Comparison of ENCODE assay signal across 2 cellular contexts in the genomic region with DNA sequence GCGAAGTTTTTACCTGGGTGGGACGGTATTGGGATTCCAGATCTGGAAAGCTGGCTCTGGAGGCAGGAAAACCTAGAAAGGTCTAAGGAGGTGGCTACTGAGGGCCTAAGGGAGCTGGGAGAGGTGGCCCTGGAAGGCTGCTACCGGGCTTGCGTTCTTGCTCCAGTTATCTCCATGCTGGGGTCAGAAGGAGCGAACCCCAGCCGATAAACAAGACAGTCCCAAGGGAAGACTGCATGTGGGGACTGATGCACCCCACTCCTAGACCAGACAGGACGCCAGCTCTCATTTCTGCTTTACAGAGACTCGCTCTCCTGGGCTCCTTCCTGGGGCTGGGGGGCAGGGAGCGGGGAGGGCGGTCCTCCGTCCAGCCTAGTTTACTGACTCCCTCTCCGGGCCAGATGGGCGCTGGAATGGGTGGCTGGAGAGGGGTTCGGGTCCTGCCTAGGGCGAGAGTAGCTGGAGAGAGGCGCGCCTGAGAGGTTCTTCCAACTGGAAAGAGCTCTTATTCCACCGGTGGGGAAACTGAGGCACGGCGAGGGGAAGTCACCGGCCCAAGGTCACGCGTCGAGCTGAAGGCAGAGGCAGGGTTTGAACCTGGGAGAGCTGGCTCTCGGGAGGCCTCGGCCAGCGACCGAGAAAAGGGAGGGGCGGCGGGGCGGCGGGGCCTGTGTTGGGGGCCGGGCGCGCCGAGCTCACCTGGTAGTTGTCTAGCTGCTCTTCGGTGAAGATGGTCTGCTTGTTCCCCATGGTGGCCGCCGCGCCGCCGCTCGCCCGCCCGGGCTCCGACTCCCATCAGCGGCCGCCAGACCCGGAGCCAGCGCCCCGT.
TF ChIP-seq lines count a peak whose summit lies in the region.

No MANE protein-coding gene starts in this region.

TF ChIP-seq in A549, 52 proteins besides CTCF, POLR2A, EP300 and RAD21:
- no peak for TF ChIP-seq EHMT2 (IDR thresholded peaks at IDR 0.05; ENCODE audit: low read depth)
- TF ChIP-seq JUNB (IDR thresholded peaks at IDR 0.05), result no peak
- TF ChIP-seq, protein P1, sequence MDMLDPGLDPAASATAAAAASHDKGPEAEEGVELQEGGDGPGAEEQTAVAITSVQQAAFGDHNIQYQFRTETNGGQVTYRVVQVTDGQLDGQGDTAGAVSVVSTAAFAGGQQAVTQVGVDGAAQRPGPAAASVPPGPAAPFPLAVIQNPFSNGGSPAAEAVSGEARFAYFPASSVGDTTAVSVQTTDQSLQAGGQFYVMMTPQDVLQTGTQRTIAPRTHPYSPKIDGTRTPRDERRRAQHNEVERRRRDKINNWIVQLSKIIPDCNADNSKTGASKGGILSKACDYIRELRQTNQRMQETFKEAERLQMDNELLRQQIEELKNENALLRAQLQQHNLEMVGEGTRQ (IDR thresholded peaks at IDR 0.05), result no peak
- TF ChIP-seq, protein P2, sequence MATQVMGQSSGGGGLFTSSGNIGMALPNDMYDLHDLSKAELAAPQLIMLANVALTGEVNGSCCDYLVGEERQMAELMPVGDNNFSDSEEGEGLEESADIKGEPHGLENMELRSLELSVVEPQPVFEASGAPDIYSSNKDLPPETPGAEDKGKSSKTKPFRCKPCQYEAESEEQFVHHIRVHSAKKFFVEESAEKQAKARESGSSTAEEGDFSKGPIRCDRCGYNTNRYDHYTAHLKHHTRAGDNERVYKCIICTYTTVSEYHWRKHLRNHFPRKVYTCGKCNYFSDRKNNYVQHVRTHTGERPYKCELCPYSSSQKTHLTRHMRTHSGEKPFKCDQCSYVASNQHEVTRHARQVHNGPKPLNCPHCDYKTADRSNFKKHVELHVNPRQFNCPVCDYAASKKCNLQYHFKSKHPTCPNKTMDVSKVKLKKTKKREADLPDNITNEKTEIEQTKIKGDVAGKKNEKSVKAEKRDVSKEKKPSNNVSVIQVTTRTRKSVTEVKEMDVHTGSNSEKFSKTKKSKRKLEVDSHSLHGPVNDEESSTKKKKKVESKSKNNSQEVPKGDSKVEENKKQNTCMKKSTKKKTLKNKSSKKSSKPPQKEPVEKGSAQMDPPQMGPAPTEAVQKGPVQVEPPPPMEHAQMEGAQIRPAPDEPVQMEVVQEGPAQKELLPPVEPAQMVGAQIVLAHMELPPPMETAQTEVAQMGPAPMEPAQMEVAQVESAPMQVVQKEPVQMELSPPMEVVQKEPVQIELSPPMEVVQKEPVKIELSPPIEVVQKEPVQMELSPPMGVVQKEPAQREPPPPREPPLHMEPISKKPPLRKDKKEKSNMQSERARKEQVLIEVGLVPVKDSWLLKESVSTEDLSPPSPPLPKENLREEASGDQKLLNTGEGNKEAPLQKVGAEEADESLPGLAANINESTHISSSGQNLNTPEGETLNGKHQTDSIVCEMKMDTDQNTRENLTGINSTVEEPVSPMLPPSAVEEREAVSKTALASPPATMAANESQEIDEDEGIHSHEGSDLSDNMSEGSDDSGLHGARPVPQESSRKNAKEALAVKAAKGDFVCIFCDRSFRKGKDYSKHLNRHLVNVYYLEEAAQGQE (IDR thresholded peaks at IDR 0.05), result no peak
- TF ChIP-seq, protein P3, sequence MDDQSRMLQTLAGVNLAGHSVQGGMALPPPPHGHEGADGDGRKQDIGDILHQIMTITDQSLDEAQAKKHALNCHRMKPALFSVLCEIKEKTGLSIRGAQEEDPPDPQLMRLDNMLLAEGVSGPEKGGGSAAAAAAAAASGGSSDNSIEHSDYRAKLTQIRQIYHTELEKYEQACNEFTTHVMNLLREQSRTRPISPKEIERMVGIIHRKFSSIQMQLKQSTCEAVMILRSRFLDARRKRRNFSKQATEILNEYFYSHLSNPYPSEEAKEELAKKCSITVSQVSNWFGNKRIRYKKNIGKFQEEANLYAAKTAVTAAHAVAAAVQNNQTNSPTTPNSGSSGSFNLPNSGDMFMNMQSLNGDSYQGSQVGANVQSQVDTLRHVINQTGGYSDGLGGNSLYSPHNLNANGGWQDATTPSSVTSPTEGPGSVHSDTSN (IDR thresholded peaks at IDR 0.05), result no peak
- no peak for TF ChIP-seq NR3C1 (IDR thresholded peaks at IDR 0.05)
- TF ChIP-seq FOSB (CRISPR knock-in tag; IDR thresholded peaks at IDR 0.05), result no peak
- TF ChIP-seq MAFK (IDR thresholded peaks at IDR 0.05; ENCODE audit: partially characterized antibody), result no peak
- TF ChIP-seq, protein P4, sequence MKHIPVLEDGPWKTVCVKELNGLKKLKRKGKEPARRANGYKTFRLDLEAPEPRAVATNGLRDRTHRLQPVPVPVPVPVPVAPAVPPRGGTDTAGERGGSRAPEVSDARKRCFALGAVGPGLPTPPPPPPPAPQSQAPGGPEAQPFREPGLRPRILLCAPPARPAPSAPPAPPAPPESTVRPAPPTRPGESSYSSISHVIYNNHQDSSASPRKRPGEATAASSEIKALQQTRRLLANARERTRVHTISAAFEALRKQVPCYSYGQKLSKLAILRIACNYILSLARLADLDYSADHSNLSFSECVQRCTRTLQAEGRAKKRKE (CRISPR knock-in tag; IDR thresholded peaks at IDR 0.05; ENCODE audit: low read depth), result no peak
- no peak for TF ChIP-seq FOXS1 (CRISPR knock-in tag; IDR thresholded peaks at IDR 0.05)
- no peak for TF ChIP-seq NPAS2 (CRISPR knock-in tag; IDR thresholded peaks at IDR 0.05; ENCODE audit: borderline replicate concordance)
TF ChIP-seq in A549: peak in this region for 0.

TF ChIP-seq in K562, 482 proteins besides CTCF, POLR2A, EP300 and RAD21:
- TF ChIP-seq, protein P5, sequence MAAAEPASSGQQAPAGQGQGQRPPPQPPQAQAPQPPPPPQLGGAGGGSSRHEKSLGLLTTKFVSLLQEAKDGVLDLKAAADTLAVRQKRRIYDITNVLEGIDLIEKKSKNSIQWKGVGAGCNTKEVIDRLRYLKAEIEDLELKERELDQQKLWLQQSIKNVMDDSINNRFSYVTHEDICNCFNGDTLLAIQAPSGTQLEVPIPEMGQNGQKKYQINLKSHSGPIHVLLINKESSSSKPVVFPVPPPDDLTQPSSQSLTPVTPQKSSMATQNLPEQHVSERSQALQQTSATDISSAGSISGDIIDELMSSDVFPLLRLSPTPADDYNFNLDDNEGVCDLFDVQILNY (CRISPR knock-in tag; IDR thresholded peaks at IDR 0.05), result no peak
- TF ChIP-seq TBP (optimal IDR thresholded peaks at IDR 0.05; ENCODE audit: low read depth, low read length), result peak; percentile 0
- TF ChIP-seq PRMT5 (CRISPR knock-in tag; IDR thresholded peaks at IDR 0.05), result no peak
- peak; percentile 84 for TF ChIP-seq BCOR (IDR thresholded peaks at IDR 0.05)
- TF ChIP-seq TCF7L2 (IDR thresholded peaks at IDR 0.05; ENCODE audit: low read depth, low read length), result no peak
- TF ChIP-seq, protein P6, sequence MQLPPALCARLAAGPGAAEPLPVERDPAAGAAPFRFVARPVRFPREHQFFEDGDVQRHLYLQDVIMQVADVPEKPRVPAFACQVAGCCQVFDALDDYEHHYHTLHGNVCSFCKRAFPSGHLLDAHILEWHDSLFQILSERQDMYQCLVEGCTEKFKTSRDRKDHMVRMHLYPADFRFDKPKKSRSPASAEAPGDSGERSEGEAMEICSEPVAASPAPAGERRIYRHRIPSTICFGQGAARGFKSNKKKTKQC (CRISPR knock-in tag; IDR thresholded peaks at IDR 0.05), result 0 out of 2 replicates have a peak, but pooled peaks have one; percentile 20
- no peak for TF ChIP-seq TCF7 (IDR thresholded peaks at IDR 0.05; ENCODE audit: borderline replicate concordance)
- peak; percentile 49 for TF ChIP-seq CHD4 (IDR thresholded peaks at IDR 0.05; ENCODE audit: insufficient read depth, insufficient replicate concordance, low read depth, low read length, poor library complexity, severe bottlenecking)
- no peak for TF ChIP-seq FOXM1 (IDR thresholded peaks at IDR 0.05; ENCODE audit: low read depth)
- TF ChIP-seq FOXM1 (CRISPR knock-in tag; IDR thresholded peaks at IDR 0.05; ENCODE audit: low read depth), result no peak
- TF ChIP-seq ZFX (CRISPR knock-in tag; IDR thresholded peaks at IDR 0.05), result 0 out of 2 replicates have a peak, but pooled peaks have one; percentile 32
